In genomic region chr15:90934256-90934948, GRCh38 we compare ENCODE assay signal across 8 cellular contexts. TPM values are rescaled to one million over a fixed set of nuclear protein-coding genes. Genes with fewer than 3 reads are reported as not detected.
A peak's percentile ranks its signal among the peaks of the same experiment; 100 is the strongest.
DNase-seq lines count a peak whose midpoint lies in the region; TF ChIP-seq lines count a peak whose summit lies in the region.

No MANE protein-coding gene starts in this region.

- POLR2A ChIA-PET in HEK293 (lab: Yijun Ruan, JAX) = interaction anchor here (0.8 to 11.4 kb wide), 17 partner anchors 7 to 403 kb away, joined by 3 to 179 read pairs (median 5); partner anchors contain the start of genes MAN2A2, PRC1, RCCD1 and VPS33B

- H3K4me3 ChIP-seq in HEK293 (ENCODE audit: low read depth, low read length) (peak overlapping the region; percentile 83), SK-N-MC (peak overlapping the region; percentile 92), osteoblast (ENCODE audit: insufficient read depth, low read length) (peak overlapping the region; percentile 86)

- H3K36me3 ChIP-seq in HEK293 (ENCODE audit: control insufficient read depth in 2 of 2, insufficient read depth in 1 of 2, low read length in 2 of 2) = peaks cover 26 to 28% of the 10 kb centered on the region in 2 experiments; a peak in 2 of 3 replicates
- H3K36me3 ChIP-seq in SK-N-MC (ENCODE audit: insufficient read depth, low read length) = peaks cover 4% of the 10 kb centered on the region; the same call in 1 of the 2 replicates
- peaks cover 25% of the 10 kb centered on the region for H3K36me3 ChIP-seq in osteoblast (ENCODE audit: insufficient read depth, low read length)

- H3K4me1 ChIP-seq in HEK293 (ENCODE audit: control insufficient read depth, insufficient read depth, low read length) (0 out of 2 replicates have a peak, but pooled peaks cover 2% of the 10 kb centered on the region), osteoblast (ENCODE audit: insufficient read depth, low read length) (peaks cover 36% of the 10 kb centered on the region)

- DNase-seq in DMS79 (lab: John Stamatoyannopoulos, UW) (peak; percentile 49), NCI-H1048 (lab: John Stamatoyannopoulos, UW) (peak; percentile 84), SK-N-MC (ENCODE audit: low read depth, low spot score) (no peak), glomerular visceral epithelial cell (ENCODE audit: extremely low spot score) (peak; percentile 83), osteoblast (ENCODE audit: insufficient read length, low spot score, missing footprints) (peak; percentile 97)
- DNase-seq in activated naive CD4-positive, alpha-beta T cell treated with anti-CD3 and anti-CD28 coated beads, Interleukin-2, amount 50 U/mL, for 16 hours = peak; percentile 89

- no peaks in the 10 kb centered on the region for H3K9me3 ChIP-seq in HEK293 (ENCODE audit: control insufficient read depth, insufficient read depth, low read depth, low read length)
- H3K9me3 ChIP-seq in SK-N-MC (ENCODE audit: low read depth, low read length) = no peaks in the 10 kb centered on the region
- H3K9me3 ChIP-seq in osteoblast (ENCODE audit: low read depth, low read length) = no peaks in the 10 kb centered on the region

- TF ChIP-seq CTCF in HEK293 (tag by site-specific recombination; IDR thresholded peaks at IDR 0.05) (peak; percentile 95), osteoblast (IDR thresholded peaks at IDR 0.05; ENCODE audit: extremely low read depth, low read depth, low read length) (peak; percentile 93)

- peaks cover 4% of the 10 kb centered on the region for H4K20me1 ChIP-seq in osteoblast (ENCODE audit: insufficient read depth, low read length)

- no peaks in the 10 kb centered on the region for H3K27me3 ChIP-seq in osteoblast (ENCODE audit: insufficient read depth, low read length)

- peaks cover 26% of the 10 kb centered on the region for H3K79me2 ChIP-seq in osteoblast (ENCODE audit: insufficient read depth, low read length)

- peak overlapping the region; percentile 7 for H3K9ac ChIP-seq in SK-N-MC (ENCODE audit: insufficient read length)

- H3K27ac ChIP-seq in HEK293 (ENCODE audit: extremely low read depth, low read depth, low read length) (peak overlapping the region; percentile 32; the same call in 1 of the 2 replicates), SK-N-MC (no peak overlapping the region), osteoblast (ENCODE audit: low read depth, low read length) (peak overlapping the region; percentile 64), temporal lobe (ENCODE audit: low read depth, low read length) (peak overlapping the region; percentile 72)

- peak overlapping the region; percentile 82 for H2AFZ ChIP-seq in osteoblast (ENCODE audit: low read length)

- CTCF ChIA-PET in HEK293 (lab: Yijun Ruan, JAX) = interaction anchor here (0.6 to 11.7 kb wide), 49 partner anchors 8 to 794 kb away, joined by 3 to 163 read pairs (median 4); partner anchors contain the start of genes BLM, FES, MAN2A2 and RCCD1

- H3K4me2 ChIP-seq in osteoblast (ENCODE audit: insufficient read depth, low read length) = peak overlapping the region; percentile 77

TF ChIP-seq in HEK293, 187 proteins besides CTCF, POLR2A, EP300 and RAD21 (continues in another document):
- TF ChIP-seq SP7 (tag by site-specific recombination; IDR thresholded peaks at IDR 0.05) (0 out of 2 replicates have a peak, but pooled peaks have one; percentile 4), KLF8 (tag by site-specific recombination; IDR thresholded peaks at IDR 0.05) (peak; percentile 71), ZFP69B (tag by site-specific recombination; IDR thresholded peaks at IDR 0.05) (peak; percentile 11; the same call in 1 of the 2 replicates), ZNF747 (tag by site-specific recombination; IDR thresholded peaks at IDR 0.05) (no peak), ZNF26 (tag by site-specific recombination; IDR thresholded peaks at IDR 0.05) (no peak), ZBTB21 (tag by site-specific recombination; IDR thresholded peaks at IDR 0.05) (no peak), IKZF3 (tag by site-specific recombination; IDR thresholded peaks at IDR 0.05) (peak; percentile 60; the same call in 1 of the 2 replicates), ZNF610 (tag by site-specific recombination; IDR thresholded peaks at IDR 0.05; ENCODE audit: borderline replicate concordance) (peak; percentile 44; the same call in 1 of the 2 replicates), ZBTB7A (tag by site-specific recombination; IDR thresholded peaks at IDR 0.05; ENCODE audit: low read depth) (no peak), HOXA7 (CRISPR knock-in tag; IDR thresholded peaks at IDR 0.05; ENCODE audit: borderline replicate concordance) (no peak), ZNF837 (tag by site-specific recombination; IDR thresholded peaks at IDR 0.05) (no peak), PRDM10 (tag by site-specific recombination; IDR thresholded peaks at IDR 0.05) (peak; percentile 82), ZFHX2 (tag by site-specific recombination; conservative IDR thresholded peaks at IDR 0.05) (peak; percentile 42; the same call in 1 of the 2 replicates)
- TF ChIP-seq, protein P1, sequence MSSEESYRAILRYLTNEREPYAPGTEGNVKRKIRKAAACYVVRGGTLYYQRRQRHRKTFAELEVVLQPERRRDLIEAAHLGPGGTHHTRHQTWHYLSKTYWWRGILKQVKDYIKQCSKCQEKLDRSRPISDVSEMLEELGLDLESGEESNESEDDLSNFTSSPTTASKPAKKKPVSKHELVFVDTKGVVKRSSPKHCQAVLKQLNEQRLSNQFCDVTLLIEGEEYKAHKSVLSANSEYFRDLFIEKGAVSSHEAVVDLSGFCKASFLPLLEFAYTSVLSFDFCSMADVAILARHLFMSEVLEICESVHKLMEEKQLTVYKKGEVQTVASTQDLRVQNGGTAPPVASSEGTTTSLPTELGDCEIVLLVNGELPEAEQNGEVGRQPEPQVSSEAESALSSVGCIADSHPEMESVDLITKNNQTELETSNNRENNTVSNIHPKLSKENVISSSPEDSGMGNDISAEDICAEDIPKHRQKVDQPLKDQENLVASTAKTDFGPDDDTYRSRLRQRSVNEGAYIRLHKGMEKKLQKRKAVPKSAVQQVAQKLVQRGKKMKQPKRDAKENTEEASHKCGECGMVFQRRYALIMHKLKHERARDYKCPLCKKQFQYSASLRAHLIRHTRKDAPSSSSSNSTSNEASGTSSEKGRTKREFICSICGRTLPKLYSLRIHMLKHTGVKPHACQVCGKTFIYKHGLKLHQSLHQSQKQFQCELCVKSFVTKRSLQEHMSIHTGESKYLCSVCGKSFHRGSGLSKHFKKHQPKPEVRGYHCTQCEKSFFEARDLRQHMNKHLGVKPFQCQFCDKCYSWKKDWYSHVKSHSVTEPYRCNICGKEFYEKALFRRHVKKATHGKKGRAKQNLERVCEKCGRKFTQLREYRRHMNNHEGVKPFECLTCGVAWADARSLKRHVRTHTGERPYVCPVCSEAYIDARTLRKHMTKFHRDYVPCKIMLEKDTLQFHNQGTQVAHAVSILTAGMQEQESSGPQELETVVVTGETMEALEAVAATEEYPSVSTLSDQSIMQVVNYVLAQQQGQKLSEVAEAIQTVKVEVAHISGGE (tag by site-specific recombination; conservative IDR thresholded peaks at IDR 0.05; ENCODE audit: low read depth) = peak; percentile 54; the same call in 1 of the 2 replicates

RNA-seq across cellular contexts. Expression of gene UNC45A, which starts 0.7 kb away (rescaled TPM):
- total RNA-seq in osteoblast (72.5 and 74.9 TPM in 2 replicates), temporal lobe (26.1 TPM)

RNA-seq across cellular contexts. Expression of gene HDDC3, which starts 2.1 kb away (rescaled TPM):
- total RNA-seq in osteoblast = 8.8 and 11.6 TPM in 2 replicates
- total RNA-seq in temporal lobe = 6.1 TPM

RNA-seq across cellular contexts. Expression of gene RCCD1, which starts 20.3 kb away (rescaled TPM):
- total RNA-seq in osteoblast (11.2 TPM in 2 replicates), temporal lobe (9.6 TPM)

RNA-seq across cellular contexts. Expression of gene MAN2A2, which starts 31.3 kb away (rescaled TPM):
- total RNA-seq in osteoblast (15.2 and 20.0 TPM in 2 replicates), temporal lobe (24.3 TPM)

RNA-seq across cellular contexts. Expression of gene FES, which starts 50.1 kb away (rescaled TPM):
- 19.2 and 20.3 TPM in 2 replicates for total RNA-seq in osteoblast
- 3.7 TPM for total RNA-seq in temporal lobe
